In the genomic region with DNA sequence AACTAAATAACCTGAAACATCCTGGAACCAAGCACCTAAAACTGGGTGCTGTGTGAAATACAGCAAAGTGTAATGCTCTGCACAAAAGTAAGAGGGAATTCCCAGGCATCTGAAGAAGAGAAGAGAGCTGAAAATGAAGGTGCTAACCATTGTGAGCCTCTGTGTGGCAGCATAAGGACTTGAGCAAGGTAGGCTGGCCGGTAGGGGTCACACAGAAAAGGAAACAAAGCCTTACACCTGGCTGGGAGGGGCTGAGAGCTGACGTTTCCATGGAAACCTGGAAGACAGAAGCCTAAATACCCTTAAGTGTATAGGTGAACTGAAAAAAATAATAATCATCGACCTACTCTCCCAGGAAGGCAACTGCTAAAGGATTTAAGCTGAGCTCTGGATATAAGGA, we compare ENCODE assay signal across 11 cellular contexts.
DNase-seq lines count a peak whose midpoint lies in the region; TF ChIP-seq lines count a peak whose summit lies in the region.
"Had no signal": no experiment of that assay in that cellular context is flagged by ENCODE, and none has a peak within 500 bp of the region (broad histone marks: within the 10 kb centered on the region; RNA-seq: fewer than 3 reads in every experiment).

No MANE protein-coding gene starts in this region.

- DNase-seq in SIG-M5 treated with dmso at 0.1 percent for 504 hours (lab: John Stamatoyannopoulos, UW; ENCODE audit: unreplicated experiment) (peak; percentile 10), SIG-M5 (lab: John Stamatoyannopoulos, UW) (no peak), NCI-H2081 treated with DMSO at 0.1 percent for 48 hours (lab: John Stamatoyannopoulos, UW) (peak; percentile 60), epithelial cell of esophagus (ENCODE audit: low read depth) (peak; percentile 27), retinal pigment epithelial cell (ENCODE audit: low read depth) (no peak), DMS 273 (lab: John Stamatoyannopoulos, UW; ENCODE audit: unreplicated experiment) (no peak), foreskin melanocyte (no peak), midbrain (lab: John Stamatoyannopoulos, UW) (no peak)
- DNase-seq: head of caudate nucleus, Kasumi-1 had no signal

- H3K4me3 ChIP-seq in epithelial cell of esophagus (ENCODE audit: low read length) (no peak overlapping the region), retinal pigment epithelial cell (ENCODE audit: low read length) (no peak overlapping the region)
- H3K4me3 ChIP-seq: A549 had no signal

- TF ChIP-seq CTCF in epithelial cell of esophagus (IDR thresholded peaks at IDR 0.05; ENCODE audit: insufficient read depth, low read depth, low read length, missing control alignments) (peak; percentile 6), retinal pigment epithelial cell (conservative IDR thresholded peaks at IDR 0.05; ENCODE audit: low read depth, low read length) (peak; percentile 23)

Comparison
In these comparisons a context has a peak if more than half of its experiments do, and no peak if none do; other contexts are left out.
1. DNase-seq: peak in SIG-M5 treated with dmso at 0.1 percent for 504 hours (single experiment), NCI-H2081 treated with DMSO at 0.1 percent for 48 hours (single experiment) and epithelial cell of esophagus (single experiment); none in SIG-M5 (single experiment), retinal pigment epithelial cell (single experiment), DMS 273 (single experiment), foreskin melanocyte (single experiment) and midbrain (single experiment).